ENCODE assay signal across 8 cellular contexts in the genomic region with DNA sequence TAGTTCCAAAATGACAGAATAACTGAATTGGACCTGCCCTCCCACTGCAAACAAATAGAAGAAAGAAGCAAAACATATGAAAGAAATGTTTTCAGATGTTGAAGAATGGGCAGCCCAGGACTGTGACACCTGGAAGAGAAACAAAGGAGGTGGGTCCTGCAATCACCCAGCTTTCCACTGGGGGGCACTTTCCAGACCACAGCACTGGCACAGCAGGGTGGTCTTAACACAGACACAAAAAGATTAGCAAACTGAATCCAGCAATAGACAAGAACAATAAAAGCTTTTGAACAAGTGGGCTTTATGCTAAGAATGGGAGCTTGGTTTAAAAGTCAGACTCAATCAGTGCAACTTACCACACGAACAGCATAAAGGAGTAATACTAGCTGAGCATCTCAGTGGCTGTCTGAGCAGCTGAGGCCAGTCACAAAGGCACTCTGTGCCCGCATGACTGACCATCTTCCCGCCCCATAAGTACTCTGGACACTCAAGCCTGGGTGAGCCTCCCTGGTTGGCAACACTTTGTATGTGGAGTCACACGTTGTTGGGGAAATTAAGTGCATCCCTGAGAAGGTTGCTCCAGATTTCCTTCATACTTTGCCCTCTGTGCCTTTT. TPM values are rescaled to one million over a fixed set of nuclear protein-coding genes. Genes with fewer than 3 reads are reported as not detected.
DNase-seq lines count a peak whose midpoint lies in the region; ATAC-seq, FAIRE-seq and TF ChIP-seq lines count a peak whose summit lies in the region.

No MANE protein-coding gene starts in this region.

- in situ Hi-C loops in GM12878 (cut with MboI): no loop called here

- H3K14ac ChIP-seq in neuronal stem cell (ENCODE audit: low read length): no peak overlapping the region

- CTCF ChIA-PET in GM12878 (lab: Yijun Ruan, JAX): interaction anchor here (0.7 to 12.6 kb wide), 13 partner anchors 10 to 676 kb away, joined by 3 to 147 read pairs (median 3); a partner anchor contains a TSS

- no peaks in the 10 kb centered on the region for H3K79me2 ChIP-seq in GM12878 (ENCODE audit: control insufficient read depth, insufficient read depth, low read length)

- POLR2A ChIA-PET in GM12878 (lab: Charles Lee): interaction anchor here (0.6 kb wide), 1 partner anchor 449 kb away, joined by 3 read pairs; no protein-coding TSS in a partner anchor

- ATAC-seq in GM12878 (peak; percentile 73), HG03469 (IDR thresholded peaks at IDR 0.05; ENCODE audit: unreplicated experiment) (no peak)

- H3K18ac ChIP-seq in neuronal stem cell (ENCODE audit: low read length): peak overlapping the region; percentile 0

- TF ChIP-seq POLR2A in GM12878 (IDR thresholded peaks at IDR 0.05; ENCODE audit: low read depth, low read length) (no peak), H54 (IDR thresholded peaks at IDR 0.05; ENCODE audit: low read depth, low read length) (no peak)

- no peak overlapping the region for H3K27ac ChIP-seq in GM12878 (ENCODE audit: control insufficient read depth, insufficient read depth)
- peak overlapping the region; percentile 7 for H3K27ac ChIP-seq in neuronal stem cell (replicated peaks; ENCODE audit: low read length)

- RAD21 ChIA-PET in GM12878 (lab: Charles Lee; ENCODE audit: unreplicated experiment): interaction anchor here (0.7 to 1.7 kb wide), 8 partner anchors 13 to 672 kb away, joined by 3 to 5 read pairs (median 4); no protein-coding TSS in a partner anchor

- H3K4me3 ChIP-seq in GM12878 (no peak overlapping the region), neuronal stem cell (ENCODE audit: low read length in 2 of 2) (no peak overlapping the region)

- no TSS peak for BruUV-seq in GM12878 (replicated peaks; lab: Mats Ljungman, UMichigan)

- H3K4me2 ChIP-seq in GM12878 (ENCODE audit: control insufficient read depth, insufficient read depth) (no peak overlapping the region), neuronal stem cell (ENCODE audit: insufficient read depth, low read length, poor library complexity, severe bottlenecking) (no peak overlapping the region)

- SMC1A ChIA-PET in GM12878 (lab: Charles Lee; ENCODE audit: uncharacterized antibody, unreplicated experiment): interaction anchor here (1.1 to 1.7 kb wide), 3 partner anchors 9 to 48 kb away, joined by 3 to 5 read pairs (median 4); no protein-coding TSS in a partner anchor

- 12% methylated on average over 4 of the region's 4 CpGs for WGBS in GM12878 (ENCODE audit: insufficient coverage, insufficient replicate concordance, low lambda C conversion rate, missing lambda C conversion rate)
- WGBS in neuronal stem cell (ENCODE audit: extremely low coverage in 2 of 2, insufficient read length in 2 of 2, insufficient replicate concordance in 1 of 2), 2 donors: no CpG with 5 or more reads among the region's 4 CpGs

- H3K36me3 ChIP-seq in GM12878 (ENCODE audit: control insufficient read depth in 2 of 2, insufficient read depth in 2 of 2, low read length in 1 of 2) (no peaks in the 10 kb centered on the region), neuronal stem cell (replicated peaks in 1 of 2; ENCODE audit: control insufficient read depth in 2 of 2, insufficient read depth in 2 of 2, low read length in 2 of 2) (no peaks in the 10 kb centered on the region)

- H2AFZ ChIP-seq in GM12878 (ENCODE audit: control insufficient read depth, low read depth, low read length) (no peak overlapping the region), neuronal stem cell (ENCODE audit: low read length) (peak overlapping the region; percentile 7)

- H3K9ac ChIP-seq in GM12878 (ENCODE audit: control insufficient read depth, insufficient read depth, low read length): no peak overlapping the region
- H3K9ac ChIP-seq in neuronal stem cell (ENCODE audit: low read depth, low read length, poor library complexity): no peak overlapping the region

- no peak overlapping the region for H3K4ac ChIP-seq in neuronal stem cell (ENCODE audit: low read length)

- no peak overlapping the region for H2BK15ac ChIP-seq in neuronal stem cell (ENCODE audit: low read length)

- no peak overlapping the region for H3K23ac ChIP-seq in neuronal stem cell (ENCODE audit: low read depth, low read length, poor library complexity)

- peak; percentile 32; the same call in 1 of the 2 replicates for TF ChIP-seq RAD21 in GM12878 (IDR thresholded peaks at IDR 0.05; ENCODE audit: insufficient read depth, low read depth, low read length)

- no peaks in the 10 kb centered on the region for H4K20me1 ChIP-seq in GM12878 (ENCODE audit: control insufficient read depth, insufficient read depth)

- H2AK5ac ChIP-seq in neuronal stem cell (ENCODE audit: low read depth, low read length): no peak overlapping the region

- H4K8ac ChIP-seq in neuronal stem cell (ENCODE audit: low read depth, low read length): no peak overlapping the region

- H3K27me3 ChIP-seq in GM12878 (replicated peaks in 1 of 2; ENCODE audit: control insufficient read depth in 2 of 2, insufficient read depth in 2 of 2, low read length in 1 of 2): no peaks in the 10 kb centered on the region
- no peaks in the 10 kb centered on the region for H3K27me3 ChIP-seq in neuronal stem cell (ENCODE audit: control insufficient read depth in 3 of 3, insufficient read depth in 3 of 3, low read depth in 1 of 3, low read length in 3 of 3)

- intact Hi-C loops in GM12878 (cut with micrococcal nuclease; ENCODE audit: unreplicated experiment): no loop called here

- no peak overlapping the region for H4K91ac ChIP-seq in neuronal stem cell (ENCODE audit: low read depth, low read length, poor library complexity)

- H2BK5ac ChIP-seq in neuronal stem cell (ENCODE audit: low read length): no peak overlapping the region

- peak; percentile 5 for DNase-seq in NCI-H2029 treated with DMSO at 0.1 percent for 48 hours (lab: John Stamatoyannopoulos, UW)
- no peak for DNase-seq in NCI-H2029 (lab: John Stamatoyannopoulos, UW)
- no peak for DNase-seq in GM12878 (ENCODE audit: low read depth, low spot score)
- peak; percentile 66 for DNase-seq in neuronal stem cell (ENCODE audit: low spot score)
- no peak for DNase-seq in amniotic stem cell (lab: John Stamatoyannopoulos, UW)
- no peak for DNase-seq in H54 (ENCODE audit: insufficient read length, low spot score)

- no peak for TF ChIP-seq EP300 in GM12878 (IDR thresholded peaks at IDR 0.05; ENCODE audit: borderline replicate concordance in 1 of 2, control insufficient read depth in 1 of 2, low read depth in 2 of 2, low read length in 2 of 2)

- FAIRE-seq in GM12878 (lab: Jason Lieb, UNC) (no peak), H54 (lab: Jason Lieb, UNC) (no peak)

- no peak overlapping the region for H2BK12ac ChIP-seq in neuronal stem cell (ENCODE audit: low read length)

- no peak overlapping the region for H2BK120ac ChIP-seq in neuronal stem cell (ENCODE audit: low read depth, low read length)

- H3K9me3 ChIP-seq in GM12878 (replicated peaks; ENCODE audit: control insufficient read depth, insufficient read depth, low read length) (no peaks in the 10 kb centered on the region), neuronal stem cell (replicated peaks in 1 of 2; ENCODE audit: control insufficient read depth in 2 of 2, insufficient read depth in 1 of 2, low read depth in 1 of 2, low read length in 2 of 2) (no peaks in the 10 kb centered on the region)

- H3K4me1 ChIP-seq in GM12878 (ENCODE audit: control insufficient read depth, insufficient read depth, low read length) (no peaks in the 10 kb centered on the region), neuronal stem cell (ENCODE audit: control insufficient read depth in 2 of 2, insufficient read depth in 1 of 2, low read depth in 1 of 2, low read length in 2 of 2) (peaks cover 0 to 4% of the 10 kb centered on the region in 2 donors)

- H3K79me1 ChIP-seq in neuronal stem cell (ENCODE audit: low read depth, low read length): peaks cover 1% of the 10 kb centered on the region

- TF ChIP-seq CTCF in LNCAP (IDR thresholded peaks at IDR 0.05) (peak; percentile 73), GM12878 (IDR thresholded peaks at IDR 0.05 in 2 of 3, conservative IDR thresholded peaks at IDR 0.05 in 1 of 3; ENCODE audit: control insufficient read depth in 2 of 3, extremely low read depth in 1 of 3, insufficient read depth in 1 of 3, low read depth in 3 of 3, low read length in 3 of 3) (peak; percentile 40 to 60 (median 59))

RNA-seq across cellular contexts. Expression of a gene that starts 27.7 kb away (rescaled TPM):
- 121 and 135 TPM in 2 replicates for total RNA-seq in GM12878 (2013; cell fraction: nucleolus; rRNA removed)
- total RNA-seq in GM12878 (2014; rRNA removed) (45.3 and 59.2 TPM in 2 replicates), GM12878 (2014; rRNA removed; fragmentation: Illumina TruSeq; extraction: Trizol) (33.0 and 33.3 TPM in 2 replicates), GM12878 (2021) (18.2 and 19.5 TPM in 2 replicates)
- 19.3 TPM for polyA plus RNA-seq in GM12878 (2011; ENCODE audit: low read depth)
- polyA plus RNA-seq in GM12878 (2011; rRNA removed) (129 and 154 TPM in 2 replicates), GM12878 (2014; fragmentation: Illumina TruSeq; extraction: Trizol) (45.9 and 56.2 TPM in 2 replicates), GM12878 (2014; fragmentation: Nextera tagmentation; extraction: Ambion mirVana) (100 to 1,000 TPM in 1 of 2 experiments, 10 to 100 TPM in 1; 66.3 to 129 TPM), GM12878 (2014; rRNA removed) (34.1 and 40.3 TPM in 2 replicates), GM12878 (2016; fragmentation: Nextera tagmentation; extraction: Ambion mirVana) (10 to 100 TPM; 47.3 to 47.7 TPM)
- polyA plus RNA-seq in GM12878 (2011; cell fraction: cytosol; rRNA removed): 69.7 and 86.9 TPM in 2 replicates
- 72.8 and 85.4 TPM in 2 replicates for polyA plus RNA-seq in GM12878 (2011; cell fraction: nucleus; rRNA removed)
- 24.4 and 25.2 TPM in 2 replicates for polyA plus RNA-seq in GM12878 (2012)
- 59.7 and 105 TPM in 2 replicates for polyA minus RNA-seq in GM12878 (2011; rRNA and poly(A)+ RNA removed)
- polyA minus RNA-seq in GM12878 (2011; cell fraction: cytosol; rRNA and poly(A)+ RNA removed): 19.0 and 20.6 TPM in 2 replicates
- 46.2 and 72.2 TPM in 2 replicates for polyA minus RNA-seq in GM12878 (2011; cell fraction: nucleus; rRNA and poly(A)+ RNA removed)
- polyA plus RNA-seq in neuronal stem cell (2013, experiment 1 of 2): 77.2 TPM
- polyA plus RNA-seq in neuronal stem cell (2013, experiment 2 of 2): 79.3 TPM

RNA-seq across cellular contexts. Expression of a gene that starts 27.8 kb away (rescaled TPM):
- 154 and 158 TPM in 2 replicates for total RNA-seq in GM12878 (2013; cell fraction: nucleolus; rRNA removed)
- total RNA-seq in GM12878 (2014; rRNA removed) (15.5 and 17.2 TPM in 2 replicates), GM12878 (2014; rRNA removed; fragmentation: Illumina TruSeq; extraction: Trizol) (11.8 and 13.4 TPM in 2 replicates), GM12878 (2021) (14.7 and 17.4 TPM in 2 replicates)
- 3.7 TPM for polyA plus RNA-seq in GM12878 (2011; ENCODE audit: low read depth)
- polyA plus RNA-seq in GM12878 (2011; rRNA removed) (27.8 and 41.9 TPM in 2 replicates), GM12878 (2014; fragmentation: Illumina TruSeq; extraction: Trizol) (11.5 and 16.9 TPM in 2 replicates), GM12878 (2014; fragmentation: Nextera tagmentation; extraction: Ambion mirVana) (10 to 100 TPM; 13.5 to 19.5 TPM), GM12878 (2014; rRNA removed) (21.4 and 26.3 TPM in 2 replicates), GM12878 (2016; fragmentation: Nextera tagmentation; extraction: Ambion mirVana) (10 to 100 TPM; 15.7 to 16.0 TPM)
- 5.6 and 9.5 TPM in 2 replicates for polyA plus RNA-seq in GM12878 (2011; cell fraction: cytosol; rRNA removed)
- polyA plus RNA-seq in GM12878 (2011; cell fraction: nucleus; rRNA removed): 98.3 and 136 TPM in 2 replicates
- 8.9 and 15.9 TPM in 2 replicates for polyA plus RNA-seq in GM12878 (2012)
- polyA minus RNA-seq in GM12878 (2011; rRNA and poly(A)+ RNA removed): 13.4 and 13.8 TPM in 2 replicates
- 5.1 and 6.2 TPM in 2 replicates for polyA minus RNA-seq in GM12878 (2011; cell fraction: cytosol; rRNA and poly(A)+ RNA removed)
- 71.0 and 81.6 TPM in 2 replicates for polyA minus RNA-seq in GM12878 (2011; cell fraction: nucleus; rRNA and poly(A)+ RNA removed)
- 7.4 TPM for polyA plus RNA-seq in neuronal stem cell (2013, experiment 1 of 2)
- 6.7 TPM for polyA plus RNA-seq in neuronal stem cell (2013, experiment 2 of 2)

RNA-seq across cellular contexts. Expression of a gene that starts 46.8 kb away (rescaled TPM):
- total RNA-seq in GM12878 (2013; cell fraction: nucleolus; rRNA removed): 15.3 and 15.7 TPM in 2 replicates
- total RNA-seq in GM12878 (2014; rRNA removed) (0.65 and 1.1 TPM in 2 replicates), GM12878 (2014; rRNA removed; fragmentation: Illumina TruSeq; extraction: Trizol) (0.89 and 1.1 TPM in 2 replicates), GM12878 (2021) (1.1 and 1.4 TPM in 2 replicates)
- 0.10 TPM for polyA plus RNA-seq in GM12878 (2011; ENCODE audit: low read depth)
- polyA plus RNA-seq in GM12878 (2011; rRNA removed) (0.83 and 1.0 TPM in 2 replicates), GM12878 (2014; fragmentation: Illumina TruSeq; extraction: Trizol) (0.96 and 1.0 TPM in 2 replicates), GM12878 (2014; fragmentation: Nextera tagmentation; extraction: Ambion mirVana) (under 1 TPM; 0.11 to 0.16 TPM), GM12878 (2014; rRNA removed) (1.1 TPM in 2 replicates), GM12878 (2016; fragmentation: Nextera tagmentation; extraction: Ambion mirVana) (under 1 TPM; 0.28 to 0.32 TPM)
- polyA plus RNA-seq in GM12878 (2011; cell fraction: cytosol; rRNA removed): 0.12 and 0.32 TPM in 2 replicates
- polyA plus RNA-seq in GM12878 (2011; cell fraction: nucleus; rRNA removed): 5.0 and 5.7 TPM in 2 replicates
- polyA plus RNA-seq in GM12878 (2012): 0.45 and 0.52 TPM in 2 replicates
- 0.95 and 1.8 TPM in 2 replicates for polyA minus RNA-seq in GM12878 (2011; rRNA and poly(A)+ RNA removed)
- 0.21 and 0.67 TPM in 2 replicates for polyA minus RNA-seq in GM12878 (2011; cell fraction: cytosol; rRNA and poly(A)+ RNA removed)
- polyA minus RNA-seq in GM12878 (2011; cell fraction: nucleus; rRNA and poly(A)+ RNA removed): 5.4 and 8.9 TPM in 2 replicates
- 1.1 TPM for polyA plus RNA-seq in neuronal stem cell (2013, experiment 1 of 2)
- 1.1 TPM for polyA plus RNA-seq in neuronal stem cell (2013, experiment 2 of 2)

Comparison
In these comparisons a context has a peak if more than half of its experiments do, and no peak if none do; other contexts are left out.
1. DNase-seq: peak in NCI-H2029 treated with DMSO at 0.1 percent for 48 hours (single experiment) and neuronal stem cell (single experiment); none in NCI-H2029 (single experiment), GM12878 (single experiment), amniotic stem cell (single experiment) and H54 (single experiment).